In the genomic region with DNA sequence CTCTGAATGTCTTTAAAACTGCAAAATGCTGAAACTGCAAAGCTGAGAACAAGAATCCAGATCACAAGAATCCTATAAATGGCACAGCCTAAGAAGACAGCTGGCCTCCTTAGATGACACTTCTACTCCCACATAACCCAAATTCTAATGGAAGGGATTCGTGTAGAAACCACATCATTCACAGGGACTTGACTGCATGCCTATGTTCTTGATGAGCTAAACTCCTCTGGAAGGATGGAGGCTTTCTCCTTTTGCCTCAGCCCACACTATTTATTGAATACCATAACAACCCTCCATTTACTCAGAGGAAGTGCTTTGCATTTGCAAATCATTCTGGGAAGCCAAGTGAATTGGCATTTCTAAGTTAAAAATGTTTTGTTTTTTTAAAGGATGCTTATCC, we compare ENCODE assay signal across 20 cellular contexts.
"Had no signal": no experiment of that assay in that cellular context is flagged by ENCODE, and none has a peak within 500 bp of the region (broad histone marks: within the 10 kb centered on the region; RNA-seq: fewer than 3 reads in every experiment).

No MANE protein-coding gene starts in this region.

- ATAC-seq: effector memory CD8-positive, alpha-beta T cell; gastrocnemius medialis; naive thymus-derived CD4-positive, alpha-beta T cell; psoas muscle; sciatic nerve; stimulated activated naive B cell treated with anti-CD40 and anti-IgM and Interleukin-4, amounts not matched to agents 10 μg/mL and 1 μg/mL and 100 μg/mL, for 72 hours had no signal

- H3K27me3 ChIP-seq: esophagus muscularis mucosa, gastrocnemius medialis, heart right ventricle, stomach, suprapubic skin, thyroid gland, upper lobe of left lung, vagina had no signal

- H3K4me1 ChIP-seq: esophagus muscularis mucosa, gastrocnemius medialis, heart right ventricle, left ventricle myocardium inferior, psoas muscle, stomach, suprapubic skin, thyroid gland, upper lobe of left lung, vagina had no signal

- DNase-seq: effector memory CD8-positive, alpha-beta T cell; gastrocnemius medialis; heart right ventricle; left ventricle myocardium inferior; mesendoderm; naive thymus-derived CD4-positive, alpha-beta T cell; nephron progenitor cell; psoas muscle; stimulated activated CD4-positive, alpha-beta T cell treated with anti-CD3 and anti-CD28 coated beads, Interleukin-2, amount 100 ng/mL, for 24 hours; stimulated activated CD4-positive, alpha-beta T cell treated with anti-CD3 and anti-CD28 coated beads, Interleukin-4, amount 100 ng/mL, for 4 hours; stimulated activated naive B cell treated with anti-CD40 and anti-IgM and Interleukin-4, amounts not matched to agents 10 μg/mL and 1 μg/mL and 100 μg/mL, for 72 hours; stomach; thyroid gland; upper lobe of left lung had no signal

- H3K36me3 ChIP-seq: esophagus muscularis mucosa, gastrocnemius medialis, heart right ventricle, left ventricle myocardium inferior, stomach, suprapubic skin, thyroid gland, upper lobe of left lung, vagina had no signal

- H3K27ac ChIP-seq: epithelial cell of prostate, esophagus muscularis mucosa, gastrocnemius medialis, heart right ventricle, left ventricle myocardium inferior, psoas muscle, skin epidermis, stomach, suprapubic skin, thyroid gland, upper lobe of left lung, vagina had no signal

- H3K4me3 ChIP-seq: esophagus muscularis mucosa, gastrocnemius medialis, heart right ventricle, left ventricle myocardium inferior, psoas muscle, skin epidermis, stomach, suprapubic skin, thyroid gland, upper lobe of left lung, vagina had no signal

- H3K9me3 ChIP-seq: esophagus muscularis mucosa, gastrocnemius medialis, heart right ventricle, left ventricle myocardium inferior, psoas muscle, suprapubic skin, thyroid gland, upper lobe of left lung, vagina had no signal
